Comparison of ENCODE assay signal across 7 cellular contexts in the genomic region with DNA sequence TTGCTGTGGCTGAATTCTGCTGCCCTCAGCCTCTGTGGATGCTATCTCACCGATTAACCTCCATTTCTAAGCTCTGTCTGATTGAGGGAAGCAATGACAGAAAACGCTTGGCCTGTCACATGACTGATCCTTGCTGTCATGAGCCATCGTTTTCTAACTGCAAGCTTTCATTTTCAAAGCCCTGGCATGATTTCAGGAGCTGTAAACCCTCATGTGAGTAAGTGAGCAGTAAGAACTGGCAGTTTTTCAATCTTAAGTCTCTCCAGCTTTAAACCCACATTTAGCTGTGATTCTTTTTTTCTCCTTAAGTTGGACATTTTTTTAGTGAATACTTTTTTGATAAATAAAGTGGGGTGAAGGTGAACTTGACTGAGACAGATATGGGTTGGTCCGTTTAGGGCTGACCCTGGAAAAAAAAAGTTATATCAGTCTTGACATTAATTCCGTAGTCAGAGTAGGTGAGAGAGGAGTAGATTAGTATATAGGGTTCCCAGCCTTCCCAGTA.
A peak's percentile ranks its signal among the peaks of the same experiment; 100 is the strongest.
DNase-seq lines count a peak whose midpoint lies in the region; ATAC-seq and TF ChIP-seq lines count a peak whose summit lies in the region.

No MANE protein-coding gene starts in this region.

- intact Hi-C loops in ascending aorta (cut with DNase I), result loop anchor here (2.0 to 5.0 kb wide), 5 partner anchors 14 to 339 kb away; a partner anchor contains a TSS

- ATAC-seq in GM21717 (IDR thresholded peaks at IDR 0.05; ENCODE audit: unreplicated experiment), result no peak

- H3K27ac ChIP-seq in ascending aorta, result peak overlapping the region; percentile 64 to 72
- peak overlapping the region; percentile 26 for H3K27ac ChIP-seq in subcutaneous abdominal adipose tissue (ENCODE audit: low read depth, low read length)

- no peaks in the 10 kb centered on the region for H3K36me3 ChIP-seq in ascending aorta
- peaks cover 0 to 5% (median 0%) of the 10 kb centered on the region in 5 donors for H3K36me3 ChIP-seq in subcutaneous abdominal adipose tissue (ENCODE audit: control insufficient read depth in 5 of 5, insufficient read depth in 5 of 5, low read length in 5 of 5)

- TF ChIP-seq CTCF in ascending aorta (IDR thresholded peaks at IDR 0.05), result no peak

- DNase-seq in HT1080 (ENCODE audit: low read depth), result peak; percentile 68
- peak; percentile 33 to 85 for DNase-seq in ascending aorta (ENCODE audit: low spot score in 2 of 2)
- DNase-seq in inferior parietal cortex (ENCODE audit: extremely low spot score), result peak; percentile 50
- no peak for DNase-seq in NCI-H526 treated with DMSO at 0.1 percent for 48 hours (lab: John Stamatoyannopoulos, UW)
- DNase-seq in ecto neural progenitor cell (ENCODE audit: low spot score), result no peak

- H3K4me1 ChIP-seq in ascending aorta, result peaks cover 4 to 10% of the 10 kb centered on the region in 2 donors
- H3K4me1 ChIP-seq in subcutaneous abdominal adipose tissue (ENCODE audit: control insufficient read depth in 5 of 5, insufficient read depth in 5 of 5, low read length in 5 of 5), result peaks cover 2 to 20% (median 18%) of the 10 kb centered on the region in 5 donors

- H3K27me3 ChIP-seq in ascending aorta (no peaks in the 10 kb centered on the region), subcutaneous abdominal adipose tissue (ENCODE audit: control insufficient read depth in 5 of 5, insufficient read depth in 4 of 5, low read length in 5 of 5) (no peaks in the 10 kb centered on the region)

- no peaks in the 10 kb centered on the region for H3K9me3 ChIP-seq in ascending aorta
- H3K9me3 ChIP-seq in subcutaneous abdominal adipose tissue (ENCODE audit: control insufficient read depth in 5 of 5, low read length in 5 of 5), result no peaks in the 10 kb centered on the region

- peak overlapping the region in 1 of 5 donors; percentile 38 for H3K9ac ChIP-seq in subcutaneous abdominal adipose tissue (ENCODE audit: low read length in 5 of 5)

- peak overlapping the region; percentile 22 to 40 for H3K4me3 ChIP-seq in ascending aorta
- H3K4me3 ChIP-seq in subcutaneous abdominal adipose tissue (ENCODE audit: low read depth in 1 of 5, low read length in 5 of 5), result peak overlapping the region in 3 of 5 donors; percentile 16 to 42 (median 35)

Comparison
In these comparisons a context has a peak if more than half of its experiments do, and no peak if none do; other contexts are left out.
1. DNase-seq: peak in HT1080 (single experiment), ascending aorta (2 of 2) and inferior parietal cortex (single experiment); none in NCI-H526 treated with DMSO at 0.1 percent for 48 hours (single experiment) and ecto neural progenitor cell (single experiment).